ENCODE assay signal across 10 cellular contexts in the genomic region with DNA sequence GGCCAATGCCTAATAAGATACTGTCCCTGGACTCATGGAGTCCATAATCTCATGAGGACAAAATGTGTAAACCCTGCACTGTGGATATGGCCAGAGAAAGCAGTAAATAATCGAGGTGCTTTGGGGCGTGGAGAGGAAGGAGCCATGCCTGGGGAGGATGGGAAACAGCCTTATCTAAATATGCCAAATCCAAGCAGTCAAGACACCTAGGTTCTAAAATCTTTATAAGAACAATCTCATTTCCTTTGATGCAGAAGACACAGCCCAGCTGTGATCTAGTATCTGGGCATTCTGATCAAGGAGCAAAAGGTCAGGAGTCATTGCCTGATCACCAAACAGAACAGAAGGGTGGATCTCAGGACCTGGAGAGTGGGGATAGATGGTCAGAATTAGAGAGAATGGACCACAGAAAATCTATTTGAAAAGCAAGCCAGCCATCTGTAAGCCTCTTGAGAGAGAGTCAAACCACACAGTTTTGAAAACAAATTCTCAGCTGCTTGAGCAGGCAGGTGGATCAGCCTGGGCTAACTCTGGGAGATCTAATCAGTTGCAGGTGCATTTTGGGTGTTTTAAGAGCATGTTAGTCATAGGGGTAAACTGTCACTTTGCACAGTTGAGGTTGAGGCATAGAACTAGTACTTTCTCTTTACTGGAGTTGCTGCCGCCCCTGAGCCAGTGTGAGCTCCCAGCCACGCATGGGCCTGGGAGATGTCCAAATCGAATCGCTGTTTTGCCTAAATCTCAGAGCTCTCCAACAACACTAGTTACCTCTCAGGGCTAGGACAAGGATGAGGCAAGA.
A peak's percentile ranks its signal among the peaks of the same experiment; 100 is the strongest.
DNase-seq lines count a peak whose midpoint lies in the region; ATAC-seq and TF ChIP-seq lines count a peak whose summit lies in the region.
"Had no signal": no experiment of that assay in that cellular context is flagged by ENCODE, and none has a peak within 500 bp of the region (broad histone marks: within the 10 kb centered on the region; RNA-seq: fewer than 3 reads in every experiment).

No MANE protein-coding gene starts in this region.

- H3K4me3 ChIP-seq in left ventricle myocardium inferior: no peak overlapping the region

- H3K27me3 Mint-ChIP-seq in T-cell (no peaks in the 10 kb centered on the region), CD14-positive monocyte (ENCODE audit: low read depth in 3 of 3) (peaks cover 0 to 4% (median 0%) of the 10 kb centered on the region in 3 donors)

- POLR2A ChIA-PET in T-cell (lab: Charles Lee): interaction anchor here in 1 of 2 donors (0.9 kb wide), 1 partner anchor 133 kb away, joined by 3 read pairs; no protein-coding TSS in a partner anchor

- H3K4me3 Mint-ChIP-seq in T-cell (peak overlapping the region in 1 of 3 donors; percentile 25), CD14-positive monocyte (no peak overlapping the region)

- H3K36me3 Mint-ChIP-seq in T-cell (no peaks in the 10 kb centered on the region), CD14-positive monocyte (no peaks in the 10 kb centered on the region)

- no peaks in the 10 kb centered on the region for H3K27me3 ChIP-seq in left ventricle myocardium inferior (ENCODE audit: low read depth)

- peak; percentile 88 for ATAC-seq in HG02884 (IDR thresholded peaks at IDR 0.05; ENCODE audit: unreplicated experiment)
- ATAC-seq in T-cell (replicated peaks in 1 of 4): peak; percentile 88 to 92 (median 90)

- peaks cover 8% of the 10 kb centered on the region for H3K4me1 ChIP-seq in left ventricle myocardium inferior

- intact Hi-C loops in CD14-positive monocyte (cut with micrococcal nuclease) (no loop called here), left ventricle myocardium inferior (cut with micrococcal nuclease) (no loop called here)

- no peaks in the 10 kb centered on the region for H3K36me3 ChIP-seq in left ventricle myocardium inferior

- H3K9me3 ChIP-seq in left ventricle myocardium inferior (replicated peaks): no peaks in the 10 kb centered on the region

- H3K9me3 Mint-ChIP-seq in T-cell: no peaks in the 10 kb centered on the region
- H3K9me3 Mint-ChIP-seq in CD14-positive monocyte: no peaks in the 10 kb centered on the region

- H3K27ac ChIP-seq in left ventricle myocardium inferior (replicated peaks): no peak overlapping the region

- CTCF ChIA-PET in T-cell (lab: Charles Lee): interaction anchor here in 1 of 2 donors (1.1 kb wide), 1 partner anchor 239 kb away, joined by 3 read pairs; no protein-coding TSS in a partner anchor

- H3K4me1 Mint-ChIP-seq in T-cell (peaks cover 10 to 29% (median 23%) of the 10 kb centered on the region in 3 donors), CD14-positive monocyte (peaks cover 70% of the 10 kb centered on the region)

- TF ChIP-seq CTCF in CD14-positive monocyte (IDR thresholded peaks at IDR 0.05): no peak
- TF ChIP-seq CTCF in left ventricle myocardium inferior (IDR thresholded peaks at IDR 0.05; ENCODE audit: borderline replicate concordance): no peak

- peak; percentile 11 for DNase-seq in stimulated activated CD4-positive, alpha-beta T cell treated with anti-CD3 and anti-CD28 coated beads, Interleukin-4, amount 100 ng/mL, for 24 hours
- DNase-seq in stimulated activated CD4-positive, alpha-beta T cell treated with anti-CD3 and anti-CD28 coated beads, Interleukin-12 subunit alpha, Interleukin-12 subunit beta, amount 100 ng/mL, for 4 hours: no peak
- DNase-seq in T-cell (peak in 10 of 34 experiments; percentile 2 to 23 (median 8)), CD14-positive monocyte (ENCODE audit: low spot score) (no peak), left ventricle myocardium inferior (no peak), AG20443 (ENCODE audit: low spot score) (no peak)
- DNase-seq in stimulated activated naive CD4-positive, alpha-beta T cell treated with Interleukin-2 at 50 U/mL for 16 hours (lab: John Stamatoyannopoulos, UW): no peak
- DNase-seq: KG1, mesendoderm had no signal

- H3K27ac Mint-ChIP-seq in T-cell (peak overlapping the region; percentile 72 to 89), CD14-positive monocyte (peak overlapping the region in 2 of 7 donors; percentile 40 to 54)
